ENCODE assay signal across 17 cellular contexts in the genomic region with DNA sequence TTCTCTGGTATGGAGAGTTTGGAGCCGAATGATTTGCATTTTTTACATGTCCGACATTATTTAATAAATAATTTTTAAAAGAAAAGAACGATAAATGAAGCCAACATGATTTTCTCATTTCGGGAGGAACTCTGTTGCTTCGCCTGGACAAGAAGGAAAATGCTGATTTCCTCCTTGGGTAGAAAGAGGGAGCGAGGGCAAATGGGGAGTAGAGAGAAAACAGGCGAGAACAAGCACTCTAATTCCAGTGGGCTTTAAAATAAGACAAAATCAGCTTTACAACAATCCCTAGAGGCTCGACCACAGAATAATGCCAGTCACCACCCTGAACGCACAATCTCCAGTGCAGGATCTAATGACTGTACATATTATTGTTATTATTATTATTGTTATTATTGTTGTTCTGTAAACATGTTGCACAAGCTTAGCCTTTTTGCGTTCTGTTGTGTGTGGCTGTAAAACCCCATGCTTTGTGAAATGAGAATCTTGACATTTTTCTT. TPM values are rescaled to one million over a fixed set of nuclear protein-coding genes. Genes with fewer than 3 reads are reported as not detected.
"Had no signal": no experiment of that assay in that cellular context is flagged by ENCODE, and none has a peak within 500 bp of the region (broad histone marks: within the 10 kb centered on the region; RNA-seq: fewer than 3 reads in every experiment).

No MANE protein-coding gene starts in this region.

- FAIRE-seq: endometrium, keratinocyte had no signal

- H3K4me3 Mint-ChIP-seq: activated CD4-positive, alpha-beta memory T cell treated with anti-CD3 and anti-CD28 coated beads for 36 hours; activated CD4-positive, alpha-beta T cell treated with anti-CD3 and anti-CD28 coated beads for 36 hours; activated CD8-positive, alpha-beta memory T cell treated with anti-CD3 and anti-CD28 coated beads, Interleukin-2, amount 10 ng/mL, durations not matched to agents 7 days and 5 days had no signal

- H3K27ac Mint-ChIP-seq: activated CD4-positive, alpha-beta T cell treated with anti-CD3 and anti-CD28 coated beads for 36 hours; activated T-helper 2 cell treated with anti-CD3 and anti-CD28 coated beads, Interferon-gamma antibody, Interleukin-2, Interleukin-4, amounts not matched to agents 10 μg/mL and 5 μg/mL and 100 μg/mL, durations not matched to agents 14 hours and 24 hours and 36 hours; stimulated activated naive CD8-positive, alpha-beta T cell treated with anti-CD3 and anti-CD28 coated beads, Interleukin-15, amount 100 ng/mL, for 72 hours had no signal

- ATAC-seq: activated CD4-positive, alpha-beta T cell treated with anti-CD3 and anti-CD28 coated beads for 36 hours; activated CD8-positive, alpha-beta memory T cell treated with anti-CD3 and anti-CD28 coated beads, Interleukin-2, amount 10 ng/mL, durations not matched to agents 7 days and 5 days; left lung; natural killer cell; sciatic nerve; stimulated activated naive CD8-positive, alpha-beta T cell treated with anti-CD3 and anti-CD28 coated beads, Interleukin-15, amount 100 ng/mL, for 72 hours had no signal

- H3K36me3 Mint-ChIP-seq: natural killer cell had no signal

- DNase-seq: activated CD4-positive, alpha-beta memory T cell treated with anti-CD3 and anti-CD28 coated beads for 36 hours; activated CD4-positive, alpha-beta T cell treated with anti-CD3 and anti-CD28 coated beads for 36 hours; hippocampal formation; left lung; natural killer cell; stimulated activated CD4-positive, alpha-beta T cell treated with anti-CD3 and anti-CD28 coated beads, Interleukin-1b, Interleukin-23, amount 100 ng/mL, for 48 hours; T-helper 9 cell had no signal

- H3K9me3 Mint-ChIP-seq: activated CD4-positive, alpha-beta memory T cell treated with anti-CD3 and anti-CD28 coated beads for 36 hours; activated naive CD4-positive, alpha-beta T cell treated with anti-CD3 and anti-CD28 coated beads, Interleukin-2, amount 10 ng/mL, durations not matched to agents 7 days and 5 days; activated T-helper 2 cell treated with anti-CD3 and anti-CD28 coated beads, Interferon-gamma antibody, Interleukin-2, Interleukin-4, amounts not matched to agents 10 μg/mL and 5 μg/mL and 100 μg/mL, durations not matched to agents 14 hours and 24 hours and 36 hours; natural killer cell; stimulated activated naive CD8-positive, alpha-beta T cell treated with anti-CD3 and anti-CD28 coated beads, Interleukin-15, amount 100 ng/mL, for 72 hours had no signal

- H3K4me3 ChIP-seq: cardiac muscle cell, left lung, upper lobe of left lung had no signal

RNA-seq across cellular contexts. Expression of a gene that starts 3.7 kb away (rescaled TPM):
- total RNA-seq: activated CD4-positive, alpha-beta memory T cell treated with anti-CD3 and anti-CD28 coated beads for 36 hours; activated CD4-positive, alpha-beta T cell treated with anti-CD3 and anti-CD28 coated beads for 36 hours; activated CD8-positive, alpha-beta memory T cell treated with anti-CD3 and anti-CD28 coated beads, Interleukin-2, amount 10 ng/mL, durations not matched to agents 7 days and 5 days; cardiac muscle cell; left lung; natural killer cell; upper lobe of left lung had no signal

RNA-seq across cellular contexts. Expression of a gene that starts 13.6 kb away (rescaled TPM):
- total RNA-seq: activated CD4-positive, alpha-beta memory T cell treated with anti-CD3 and anti-CD28 coated beads for 36 hours; activated CD4-positive, alpha-beta T cell treated with anti-CD3 and anti-CD28 coated beads for 36 hours; cardiac muscle cell; left lung; pulmonary artery endothelial cell; upper lobe of left lung had no signal
